In genomic region chr5:82521431-82522051, GRCh38 we compare ENCODE assay signal across 32 cellular contexts.
"Had no signal": no experiment of that assay in that cellular context is flagged by ENCODE, and none has a peak within 500 bp of the region (broad histone marks: within the 10 kb centered on the region; RNA-seq: fewer than 3 reads in every experiment).

No MANE protein-coding gene starts in this region.

- DNase-seq: activated B cell treated with CpG ODN at 0.5 μM for 24 hours; activated CD4-positive, alpha-beta T cell treated with anti-CD3 and anti-CD28 coated beads for 48 hours; activated CD4-positive, alpha-beta T cell treated with anti-CD3 and anti-CD28 coated beads, Interleukin-2, amount 50 U/mL, for 1 hour; activated CD4-positive, alpha-beta T cell treated with anti-CD3 and anti-CD28 coated beads, Interleukin-2, amount 50 U/mL, for 48 hours; activated CD8-positive, alpha-beta memory T cell treated with anti-CD3 and anti-CD28 coated beads for 24 hours; activated CD8-positive, alpha-beta T cell treated with anti-CD3 and anti-CD28 coated beads for 36 hours; activated effector memory CD4-positive, alpha-beta T cell treated with Interleukin-2 at 50 U/mL for 16 hours; activated gamma-delta T cell treated with Interleukin-2 at 50 U/mL for 16 hours; activated naive CD4-positive, alpha-beta T cell treated with anti-CD3 and anti-CD28 coated beads, Interleukin-2, amount 50 U/mL, for 16 hours; activated naive CD4-positive, alpha-beta T cell treated with Interleukin-2 at 50 U/mL for 16 hours; activated T-cell treated with anti-CD3 and anti-CD28 coated beads, Interleukin-2, amount 50 U/mL, for 4 hours; amniotic stem cell; anterior cingulate cortex; central memory CD4-positive, alpha-beta T cell; cerebellar nuclear complex; colonic mucosa; effector memory CD4-positive, alpha-beta T cell; endodermal cell; foreskin keratinocyte; gastrocnemius medialis; glutamatergic neuron; heart left ventricle; T-helper 17 cell; T1000; WERI-Rb-1 had no signal

- H3K27me3 Mint-ChIP-seq: activated B cell treated with CpG ODN at 0.5 μM for 24 hours; activated naive CD8-positive, alpha-beta T cell had no signal

- H3K9me3 ChIP-seq: colonic mucosa, gastrocnemius medialis, heart left ventricle had no signal

- H3K4me3 ChIP-seq: cardiac muscle cell, colonic mucosa, gastrocnemius medialis, heart left ventricle had no signal

- H3K4me1 Mint-ChIP-seq: activated B cell treated with CpG ODN at 0.5 μM for 24 hours, T-helper 17 cell had no signal

- FAIRE-seq: astrocyte had no signal

- H3K4me1 ChIP-seq: colonic mucosa, foreskin keratinocyte, gastrocnemius medialis, heart left ventricle had no signal

- H3K27ac ChIP-seq: cardiac muscle cell, colonic mucosa, foreskin keratinocyte, gastrocnemius medialis, heart left ventricle, WERI-Rb-1 had no signal

- H3K9me3 Mint-ChIP-seq: activated B cell treated with CpG ODN at 0.5 μM for 24 hours; activated CD8-positive, alpha-beta T cell treated with anti-CD3 and anti-CD28 coated beads for 36 hours; activated T-cell treated with anti-CD3 and anti-CD28 coated beads, Interleukin-2, amount 50 U/mL, for 4 hours; activated T-helper 17 cell treated with anti-CD3 and anti-CD28 coated beads, Interleukin-2, amount 50 U/mL, for 72 hours; endodermal cell; T-helper 2 cell treated with Interferon-gamma antibody and Interleukin-4, amounts not matched to agents 5 μg/mL and 100 μg/mL, for 36 hours had no signal

- H3K27ac Mint-ChIP-seq: activated B cell treated with CpG ODN at 0.5 μM for 24 hours; activated CD8-positive, alpha-beta T cell treated with anti-CD3 and anti-CD28 coated beads for 36 hours; activated naive CD8-positive, alpha-beta T cell; activated T-helper 17 cell treated with anti-CD3 and anti-CD28 coated beads, Interleukin-2, amount 50 U/mL, for 72 hours; endodermal cell; T-helper 17 cell; T-helper 2 cell treated with Interferon-gamma antibody and Interleukin-4, amounts not matched to agents 5 μg/mL and 100 μg/mL, for 36 hours had no signal

- H3K4me3 Mint-ChIP-seq: activated B cell treated with CpG ODN at 0.5 μM for 24 hours; activated CD8-positive, alpha-beta T cell treated with anti-CD3 and anti-CD28 coated beads for 36 hours; activated naive CD8-positive, alpha-beta T cell; activated T-cell treated with anti-CD3 and anti-CD28 coated beads, Interleukin-2, amount 50 U/mL, for 4 hours; activated T-helper 17 cell treated with anti-CD3 and anti-CD28 coated beads, Interleukin-2, amount 50 U/mL, for 72 hours; endodermal cell; T-helper 17 cell; T-helper 2 cell treated with Interferon-gamma antibody and Interleukin-4, amounts not matched to agents 5 μg/mL and 100 μg/mL, for 36 hours had no signal

- H3K36me3 ChIP-seq: cardiac muscle cell, colonic mucosa, gastrocnemius medialis, heart left ventricle, WERI-Rb-1 had no signal

- H3K36me3 Mint-ChIP-seq: activated naive CD8-positive, alpha-beta T cell had no signal

- ATAC-seq: activated CD4-positive, CD25-positive, alpha-beta regulatory T cell treated with anti-CD3 and anti-CD28 coated beads, Interleukin-2, amount 50 U/mL, for 24 hours; activated CD8-positive, alpha-beta T cell treated with anti-CD3 and anti-CD28 coated beads for 36 hours; activated T-cell treated with anti-CD3 and anti-CD28 coated beads, Interleukin-2, amount 50 U/mL, for 4 hours; activated T-helper 17 cell treated with anti-CD3 and anti-CD28 coated beads, Interleukin-2, amount 50 U/mL, for 72 hours; esophagus mucosa; foreskin keratinocyte; gastrocnemius medialis; heart left ventricle; T-helper 17 cell had no signal

- H3K27me3 ChIP-seq: cardiac muscle cell, colonic mucosa, foreskin keratinocyte, gastrocnemius medialis, heart left ventricle had no signal
